ENCODE assay signal across 8 cellular contexts in genomic region chr4:99949034-99949998, GRCh38. TPM values are rescaled to one million over a fixed set of nuclear protein-coding genes. Genes with fewer than 3 reads are reported as not detected.
A peak's percentile ranks its signal among the peaks of the same experiment; 100 is the strongest.
DNase-seq lines count a peak whose midpoint lies in the region; ATAC-seq and TF ChIP-seq lines count a peak whose summit lies in the region.

No MANE protein-coding gene starts in this region.

- no peaks in the 10 kb centered on the region for H3K4me1 ChIP-seq in BE2C

- H3K9me3 ChIP-seq in BE2C, result no peaks in the 10 kb centered on the region

- H3K27ac ChIP-seq in coronary artery, result peak overlapping the region; percentile 81 to 95

- H3K4me3 ChIP-seq in BE2C (ENCODE audit: low read depth, low read length) (peak overlapping the region; percentile 98), coronary artery (peak overlapping the region; percentile 91)

- DNase-seq in BE2C (peak; percentile 93), GM19238 (ENCODE audit: insufficient read length, low spot score) (peak; percentile 55), NCI-H510A treated with DMSO at 0.1 percent for 48 hours (lab: John Stamatoyannopoulos, UW) (peak; percentile 71), coronary artery (ENCODE audit: low spot score) (peak; percentile 91), left kidney (ENCODE audit: low read depth, low spot score) (peak; percentile 98)
- peak; percentile 89 for DNase-seq in activated CD4-positive, alpha-beta T cell treated with anti-CD3 and anti-CD28 coated beads for 4 hours
- peak; percentile 80 to 82 for DNase-seq in stimulated activated CD4-positive, alpha-beta T cell treated with anti-CD3 and anti-CD28 coated beads, Interleukin-1b, Interleukin-23, amount 100 ng/mL, for 4 hours (ENCODE audit: low read depth in 2 of 2)

- H3K36me3 ChIP-seq in BE2C, result peaks cover 22% of the 10 kb centered on the region

- peak; percentile 18 for ATAC-seq in HG03442 (IDR thresholded peaks at IDR 0.05; ENCODE audit: unreplicated experiment)

- peak; percentile 89 for TF ChIP-seq CTCF in BE2C (IDR thresholded peaks at IDR 0.05; ENCODE audit: low read depth, low read length)
- peak; percentile 81 for TF ChIP-seq CTCF in coronary artery (IDR thresholded peaks at IDR 0.05)

- no peaks in the 10 kb centered on the region for H3K27me3 ChIP-seq in BE2C

RNA-seq across cellular contexts. Expression of gene H2AZ1, which starts 0.8 kb away (rescaled TPM):
- 582 TPM for polyA plus RNA-seq in BE2C (2012; ENCODE audit: insufficient read depth, insufficient read length, low read depth)

RNA-seq across cellular contexts. Expression of gene DNAJB14, which starts 2.9 kb away (rescaled TPM):
- 22.2 TPM for polyA plus RNA-seq in BE2C (2012; ENCODE audit: insufficient read depth, insufficient read length, low read depth)

RNA-seq across cellular contexts. Expression of gene LAMTOR3, which starts 55.1 kb away (rescaled TPM):
- 31.5 TPM for polyA plus RNA-seq in BE2C (2012; ENCODE audit: insufficient read depth, insufficient read length, low read depth)

Comparison
In these comparisons a context has a peak if more than half of its experiments do, and no peak if none do; other contexts are left out.
1. Peak in every context shown above with its lines: DNase-seq, ATAC-seq, H3K4me3 ChIP-seq and H3K27ac ChIP-seq.